Comparison of ENCODE assay signal across 1 cellular context in genomic region chr4:1784789-1785591, GRCh38.
TF ChIP-seq lines count a peak whose summit lies in the region.

No MANE protein-coding gene starts in this region.

TF ChIP-seq in HepG2, 621 proteins besides CTCF, POLR2A, EP300 and RAD21 (continued from another document):
- TF ChIP-seq SRSF9 (IDR thresholded peaks at IDR 0.05; ENCODE audit: borderline replicate concordance, insufficient read depth, low read depth, low read length, poor library complexity, severe bottlenecking) (no peak), ZNF629 (CRISPR knock-in tag; conservative IDR thresholded peaks at IDR 0.05) (no peak), ZNF737 (CRISPR knock-in tag; IDR thresholded peaks at IDR 0.05; ENCODE audit: borderline replicate concordance) (no peak), ZSCAN9 (CRISPR knock-in tag; IDR thresholded peaks at IDR 0.05; ENCODE audit: borderline replicate concordance) (no peak), PAF1 (CRISPR knock-in tag; IDR thresholded peaks at IDR 0.05) (no peak), TFAP4 (IDR thresholded peaks at IDR 0.05; ENCODE audit: borderline replicate concordance, low read depth) (peak; percentile 74; the same call in 1 of the 2 replicates), ZNF850 (CRISPR knock-in tag; conservative IDR thresholded peaks at IDR 0.05) (no peak), NFKBIZ (CRISPR knock-in tag; IDR thresholded peaks at IDR 0.05) (no peak)
